Comparison of ENCODE assay signal across 8 cellular contexts in the genomic region with DNA sequence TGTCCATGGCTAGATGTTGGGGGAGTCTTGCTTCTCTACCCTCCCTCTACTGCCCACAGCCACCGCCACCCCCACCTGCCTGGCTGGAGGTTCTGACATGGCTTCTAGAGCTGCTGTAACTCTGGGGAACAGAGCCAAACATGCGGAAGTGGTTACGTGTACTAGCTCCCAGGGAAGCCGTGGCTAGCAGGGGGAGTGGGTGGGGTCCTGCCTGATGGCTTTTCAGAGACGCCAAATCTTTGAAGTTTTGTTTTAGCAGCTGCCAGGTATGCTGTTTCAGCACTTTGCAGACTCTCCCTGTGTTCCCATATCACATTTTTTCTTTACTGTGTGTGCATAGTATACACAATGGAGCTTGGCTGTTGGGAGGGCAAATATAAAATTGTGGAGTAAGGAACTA.
DNase-seq lines count a peak whose midpoint lies in the region; ATAC-seq and TF ChIP-seq lines count a peak whose summit lies in the region.

No MANE protein-coding gene starts in this region.

- no peaks in the 10 kb centered on the region for H3K36me3 Mint-ChIP-seq in mesothelial cell of epicardium

- peaks cover 52% of the 10 kb centered on the region for H3K4me1 Mint-ChIP-seq in mesothelial cell of epicardium

- ATAC-seq in HG02970 (IDR thresholded peaks at IDR 0.05; ENCODE audit: low FRiP score, unreplicated experiment), result no peak

- TF ChIP-seq POLR2A in Peyer's patch (IDR thresholded peaks at IDR 0.05), result no peak
- TF ChIP-seq POLR2A in vagina (IDR thresholded peaks at IDR 0.05), result no peak

- H3K4me3 ChIP-seq in Peyer's patch (no peak overlapping the region), ascending aorta (no peak overlapping the region), vagina (no peak overlapping the region)

- H3K27me3 Mint-ChIP-seq in mesothelial cell of epicardium (ENCODE audit: low read depth), result no peaks in the 10 kb centered on the region

- H3K36me3 ChIP-seq in Peyer's patch (no peaks in the 10 kb centered on the region), ascending aorta (no peaks in the 10 kb centered on the region), vagina (no peaks in the 10 kb centered on the region)

- no peaks in the 10 kb centered on the region for H3K9me3 Mint-ChIP-seq in mesothelial cell of epicardium

- peaks cover 0 to 8% (median 0%) of the 10 kb centered on the region in 4 donors for H3K4me1 ChIP-seq in Peyer's patch
- H3K4me1 ChIP-seq in ascending aorta, result peaks cover 8 to 16% of the 10 kb centered on the region in 2 donors
- H3K4me1 ChIP-seq in vagina, result peaks cover 25% of the 10 kb centered on the region

- in situ Hi-C loops in G401 (cut with HindIII; ENCODE audit: low sequenced_read_pairs), result no loop called here

- no peaks in the 10 kb centered on the region for H3K9me3 ChIP-seq in Peyer's patch
- H3K9me3 ChIP-seq in ascending aorta, result no peaks in the 10 kb centered on the region
- no peaks in the 10 kb centered on the region for H3K9me3 ChIP-seq in vagina

- DNase-seq in H4 (ENCODE audit: low spot score) (peak; percentile 44), Peyer's patch (peak; percentile 31 to 65 (median 54)), ascending aorta (ENCODE audit: low spot score in 2 of 2) (peak; percentile 26 to 76), mesothelial cell of epicardium (ENCODE audit: low spot score in 2 of 2, unreplicated experiment in 2 of 2) (peak in 1 of 2 experiments; percentile 27), vagina (ENCODE audit: extremely low spot score in 2 of 2) (no peak), KG1 (lab: John Stamatoyannopoulos, UW) (no peak), G401 (ENCODE audit: low spot score) (no peak)

- peak overlapping the region in 1 of 4 donors; percentile 47 for H3K27ac ChIP-seq in Peyer's patch
- H3K27ac ChIP-seq in ascending aorta, result peak overlapping the region in 1 of 2 donors; percentile 23
- H3K27ac ChIP-seq in vagina, result peak overlapping the region; percentile 38

- H3K27ac Mint-ChIP-seq in mesothelial cell of epicardium, result peak overlapping the region; percentile 77

- TF ChIP-seq CTCF in Peyer's patch (IDR thresholded peaks at IDR 0.05) (no peak), ascending aorta (IDR thresholded peaks at IDR 0.05) (no peak), mesothelial cell of epicardium (IDR thresholded peaks at IDR 0.05; ENCODE audit: unreplicated experiment) (no peak), vagina (IDR thresholded peaks at IDR 0.05) (no peak)

- H3K4me3 Mint-ChIP-seq in mesothelial cell of epicardium, result no peak overlapping the region

- H3K27me3 ChIP-seq in Peyer's patch (no peaks in the 10 kb centered on the region), ascending aorta (no peaks in the 10 kb centered on the region), vagina (no peaks in the 10 kb centered on the region)

- intact Hi-C loops in ascending aorta (cut with DNase I), result loop anchor here (1.0 kb wide), 1 partner anchor 8 kb away; no protein-coding TSS in a partner anchor
- intact Hi-C loops in vagina (cut with DNase I), result no loop called here

Comparison
In these comparisons a context has a peak if more than half of its experiments do, and no peak if none do; other contexts are left out.
1. DNase-seq: peak in H4 (single experiment), Peyer's patch (3 of 3) and ascending aorta (2 of 2); none in vagina (0 of 2), KG1 (single experiment) and G401 (single experiment).